Comparison of ENCODE assay signal across 15 cellular contexts in the genomic region with DNA sequence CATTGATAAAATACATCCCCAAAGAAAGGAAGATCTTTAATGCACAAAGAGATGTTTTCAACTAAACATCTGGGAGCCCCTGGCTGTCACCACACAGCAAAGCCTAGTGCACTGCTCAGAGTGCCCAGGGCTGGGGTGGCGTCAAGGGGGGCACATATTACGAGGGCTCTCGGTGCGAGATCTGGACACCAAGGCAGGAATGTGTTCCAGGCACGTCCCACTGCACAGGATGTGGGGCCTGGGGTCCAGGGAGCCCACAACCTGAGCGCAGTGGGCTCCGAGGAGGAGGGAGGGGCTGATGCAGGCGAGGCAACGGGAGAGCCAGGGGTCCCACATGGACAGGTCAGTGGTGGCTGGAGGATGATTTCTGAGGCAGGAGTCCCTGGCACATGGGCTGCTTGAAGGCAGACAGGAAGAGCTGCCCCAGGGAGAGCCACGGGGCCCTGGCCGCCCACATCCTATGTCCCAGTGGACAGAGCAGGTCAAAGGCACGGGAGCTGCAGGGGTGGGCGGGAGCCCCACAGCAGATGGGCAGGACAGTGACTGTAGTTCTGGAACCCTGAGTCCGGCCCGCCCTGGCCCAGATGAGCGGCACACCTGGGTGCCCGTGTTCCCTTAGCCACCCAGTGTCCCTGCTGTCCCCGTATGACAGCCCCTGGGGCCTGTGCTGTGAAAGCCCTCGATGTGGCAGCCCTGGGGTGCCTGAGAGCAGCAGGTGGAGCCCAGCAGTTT. TPM values are rescaled to one million over a fixed set of nuclear protein-coding genes. Genes with fewer than 3 reads are reported as not detected.
A peak's percentile ranks its signal among the peaks of the same experiment; 100 is the strongest.
DNase-seq lines count a peak whose midpoint lies in the region; ATAC-seq, FAIRE-seq and TF ChIP-seq lines count a peak whose summit lies in the region.
"Had no signal": no experiment of that assay in that cellular context is flagged by ENCODE, and none has a peak within 500 bp of the region (broad histone marks: within the 10 kb centered on the region; RNA-seq: fewer than 3 reads in every experiment).

No MANE protein-coding gene starts in this region.

- H3K79me2 ChIP-seq in K562 (ENCODE audit: control insufficient read depth, insufficient read depth, low read length), result no peaks in the 10 kb centered on the region; the same call in 1 of the 3 replicates

- no TSS peak for BruUV-seq in K562 (replicated peaks; lab: Mats Ljungman, UMichigan)

- H3K4ac ChIP-seq in neuronal stem cell (ENCODE audit: low read length), result no peak overlapping the region

- no peaks in the 10 kb centered on the region for H3K9me3 Mint-ChIP-seq in activated naive CD8-positive, alpha-beta T cell treated with anti-CD3 and anti-CD28 coated beads for 36 hours
- no peaks in the 10 kb centered on the region for H3K9me3 Mint-ChIP-seq in activated naive CD8-positive, alpha-beta T cell treated with anti-CD3 and anti-CD28 coated beads, Interleukin-2, amount 50 U/mL, for 24 hours
- H3K9me3 Mint-ChIP-seq: CD8-positive, alpha-beta T cell had no signal

- H3K27me3 Mint-ChIP-seq in activated naive CD8-positive, alpha-beta T cell treated with anti-CD3 and anti-CD28 coated beads for 36 hours, result no peaks in the 10 kb centered on the region
- no peaks in the 10 kb centered on the region for H3K27me3 Mint-ChIP-seq in activated naive CD8-positive, alpha-beta T cell treated with anti-CD3 and anti-CD28 coated beads, Interleukin-2, amount 50 U/mL, for 24 hours

- H3K18ac ChIP-seq in neuronal stem cell (ENCODE audit: low read length), result no peak overlapping the region

- H3K9ac ChIP-seq in K562 (ENCODE audit: insufficient read depth in 1 of 2, low read depth in 2 of 2, low read length in 2 of 2), result no peak overlapping the region; a peak in 1 of 4 replicates
- H3K9ac ChIP-seq in neuronal stem cell (ENCODE audit: low read depth, low read length, poor library complexity), result peak overlapping the region; percentile 57

- DNase-seq in activated naive CD8-positive, alpha-beta T cell treated with anti-CD3 and anti-CD28 coated beads for 36 hours, result no peak
- DNase-seq in activated naive CD8-positive, alpha-beta T cell treated with anti-CD3 and anti-CD28 coated beads, Interleukin-2, amount 50 U/mL, for 24 hours, result no peak
- DNase-seq in RWPE1 (ENCODE audit: low spot score), result no peak
- no peak for DNase-seq in K562 (ENCODE audit: extremely low read depth in 1 of 4, low spot score in 3 of 4)
- no peak for DNase-seq in neuronal stem cell (ENCODE audit: low spot score)
- no peak for DNase-seq in substantia nigra (lab: John Stamatoyannopoulos, UW)
- DNase-seq: BE2C; CD8-positive, alpha-beta T cell; KG1; NCI-H1048; NCI-H2227 treated with DMSO at 0.1 percent for 48 hours; NCI-H526; PC-3 had no signal

- intact Hi-C loops in K562 (cut with micrococcal nuclease), result no loop called here

- H3K14ac ChIP-seq in neuronal stem cell (ENCODE audit: low read length), result no peak overlapping the region

- POLR2A ChIA-PET in RWPE1 (lab: Yijun Ruan, JAX; ENCODE audit: low non-redundant PET), result no interaction called here
- POLR2A ChIA-PET in K562 (lab: Yijun Ruan, JAX), result interaction anchor here (1.0 kb wide), 1 partner anchor 12 kb away, joined by 3 read pairs; no protein-coding TSS in a partner anchor

- no peak for TF ChIP-seq EP300 in K562 (IDR thresholded peaks at IDR 0.05; ENCODE audit: low read length)

- peak overlapping the region; percentile 2; the same call in 1 of the 2 replicates for H3K27ac ChIP-seq in RWPE1
- no peak overlapping the region for H3K27ac ChIP-seq in K562 (ENCODE audit: extremely low read depth, low read depth, low read length)
- no peak overlapping the region for H3K27ac ChIP-seq in neuronal stem cell (replicated peaks; ENCODE audit: low read length)
- H3K27ac ChIP-seq in substantia nigra (ENCODE audit: low read depth, low read length, poor library complexity, severe bottlenecking), result no peak overlapping the region
- H3K27ac ChIP-seq: HL-60 had no signal

- no peak for FAIRE-seq in K562 (lab: Jason Lieb, UNC)

- no peak for ATAC-seq in activated naive CD8-positive, alpha-beta T cell treated with anti-CD3 and anti-CD28 coated beads, Interleukin-2, amount 50 U/mL, for 24 hours
- no peak for ATAC-seq in K562
- no peak for ATAC-seq in GM18909 (IDR thresholded peaks at IDR 0.05; ENCODE audit: poor library complexity, unreplicated experiment)
- ATAC-seq: CD8-positive, alpha-beta T cell; PC-3 had no signal

- peak overlapping the region; percentile 6 for H3K27ac Mint-ChIP-seq in activated naive CD8-positive, alpha-beta T cell treated with anti-CD3 and anti-CD28 coated beads for 36 hours
- no peak overlapping the region for H3K27ac Mint-ChIP-seq in activated naive CD8-positive, alpha-beta T cell treated with anti-CD3 and anti-CD28 coated beads, Interleukin-2, amount 50 U/mL, for 24 hours
- H3K27ac Mint-ChIP-seq: CD8-positive, alpha-beta T cell had no signal

- H3K27me3 ChIP-seq in K562 (ENCODE audit: control insufficient read depth in 2 of 2, insufficient read depth in 2 of 2, low read length in 2 of 2) (no peaks in the 10 kb centered on the region), neuronal stem cell (ENCODE audit: control insufficient read depth in 3 of 3, insufficient read depth in 3 of 3, low read depth in 1 of 3, low read length in 3 of 3) (no peaks in the 10 kb centered on the region)
- H3K27me3 ChIP-seq: BE2C had no signal

- in situ Hi-C loops in K562 (cut with MboI), result no loop called here

- H3K4me1 ChIP-seq in K562 (replicated peaks in 1 of 2; ENCODE audit: control insufficient read depth in 2 of 2, insufficient read depth in 2 of 2, low read length in 2 of 2) (peaks cover 0 to 34% of the 10 kb centered on the region in 2 experiments; a peak in 1 of 5 replicates), neuronal stem cell (ENCODE audit: control insufficient read depth in 2 of 2, insufficient read depth in 1 of 2, low read depth in 1 of 2, low read length in 2 of 2) (no peaks in the 10 kb centered on the region)
- H3K4me1 ChIP-seq: BE2C had no signal

- TF ChIP-seq POLR2A in K562 (conservative IDR thresholded peaks at IDR 0.05), result no peak; the same call in 1 of the 2 replicates

- H3K23ac ChIP-seq in neuronal stem cell (ENCODE audit: low read depth, low read length, poor library complexity), result peak overlapping the region; percentile 70

- no peaks in the 10 kb centered on the region for H3K4me1 Mint-ChIP-seq in activated naive CD8-positive, alpha-beta T cell treated with anti-CD3 and anti-CD28 coated beads for 36 hours
- H3K4me1 Mint-ChIP-seq in activated naive CD8-positive, alpha-beta T cell treated with anti-CD3 and anti-CD28 coated beads, Interleukin-2, amount 50 U/mL, for 24 hours, result no peaks in the 10 kb centered on the region

- no peak overlapping the region for H2AK5ac ChIP-seq in neuronal stem cell (ENCODE audit: low read depth, low read length)

- no peak for TF ChIP-seq RAD21 in K562 (CRISPR knock-in tag; conservative IDR thresholded peaks at IDR 0.05 in 1 of 2, IDR thresholded peaks at IDR 0.05 in 1 of 2)

- H2BK5ac ChIP-seq in neuronal stem cell (ENCODE audit: low read length), result no peak overlapping the region

- no peak overlapping the region for H2BK12ac ChIP-seq in neuronal stem cell (ENCODE audit: low read length)

- no peak overlapping the region for H4K8ac ChIP-seq in neuronal stem cell (ENCODE audit: low read depth, low read length)

- H3K36me3 ChIP-seq in K562 (ENCODE audit: control insufficient read depth, insufficient read depth, low read length), result peaks cover 96% of the 10 kb centered on the region
- peaks cover 67 to 95% of the 10 kb centered on the region in 2 donors for H3K36me3 ChIP-seq in neuronal stem cell (replicated peaks in 1 of 2; ENCODE audit: control insufficient read depth in 2 of 2, insufficient read depth in 2 of 2, low read length in 2 of 2)

- peaks cover 24% of the 10 kb centered on the region for H3K36me3 Mint-ChIP-seq in activated naive CD8-positive, alpha-beta T cell treated with anti-CD3 and anti-CD28 coated beads for 36 hours
- peaks cover 46% of the 10 kb centered on the region for H3K36me3 Mint-ChIP-seq in activated naive CD8-positive, alpha-beta T cell treated with anti-CD3 and anti-CD28 coated beads, Interleukin-2, amount 50 U/mL, for 24 hours (ENCODE audit: low read depth)

- CTCF ChIA-PET in RWPE1 (lab: Yijun Ruan, JAX), result no interaction called here
- CTCF ChIA-PET in K562 (lab: Yijun Ruan, JAX; ENCODE audit: low intra/inter-chr PET ratio), result no interaction called here

- no peak overlapping the region for H4K91ac ChIP-seq in neuronal stem cell (ENCODE audit: low read depth, low read length, poor library complexity)

- H2AFZ ChIP-seq in K562 (ENCODE audit: low read depth, low read length) (no peak overlapping the region), neuronal stem cell (ENCODE audit: low read length) (no peak overlapping the region)

- H3K9me3 ChIP-seq in K562 (replicated peaks; ENCODE audit: control insufficient read depth, insufficient read depth, low read depth, low read length), result no peaks in the 10 kb centered on the region
- H3K9me3 ChIP-seq in neuronal stem cell (replicated peaks in 1 of 2; ENCODE audit: control insufficient read depth in 2 of 2, insufficient read depth in 1 of 2, low read depth in 1 of 2, low read length in 2 of 2), result no peaks in the 10 kb centered on the region
- H3K9me3 ChIP-seq: BE2C had no signal

- no peaks in the 10 kb centered on the region for H4K20me1 ChIP-seq in K562 (replicated peaks; ENCODE audit: control insufficient read depth, insufficient read depth, low read length)

- no peak overlapping the region for H2BK120ac ChIP-seq in neuronal stem cell (ENCODE audit: low read depth, low read length)

- no peak overlapping the region for H3K4me3 Mint-ChIP-seq in activated naive CD8-positive, alpha-beta T cell treated with anti-CD3 and anti-CD28 coated beads for 36 hours
- H3K4me3 Mint-ChIP-seq in activated naive CD8-positive, alpha-beta T cell treated with anti-CD3 and anti-CD28 coated beads, Interleukin-2, amount 50 U/mL, for 24 hours, result no peak overlapping the region
- H3K4me3 Mint-ChIP-seq: CD8-positive, alpha-beta T cell had no signal

- peaks cover 3% of the 10 kb centered on the region for H3K9me1 ChIP-seq in K562 (ENCODE audit: control insufficient read depth, insufficient read depth, low read length)

- H3K4me2 ChIP-seq in K562 (ENCODE audit: insufficient read depth, low read length) (no peak overlapping the region), neuronal stem cell (ENCODE audit: insufficient read depth, low read length, poor library complexity, severe bottlenecking) (no peak overlapping the region)

- TF ChIP-seq CTCF in RWPE1 (conservative IDR thresholded peaks at IDR 0.05; ENCODE audit: low read depth) (no peak), K562 (IDR thresholded peaks at IDR 0.05 in 2 of 3, conservative IDR thresholded peaks at IDR 0.05 in 1 of 3; ENCODE audit: insufficient read depth in 2 of 3, low read depth in 1 of 3, low read length in 3 of 3) (no peak)

- H3K79me1 ChIP-seq in neuronal stem cell (ENCODE audit: low read depth, low read length), result peaks cover 24% of the 10 kb centered on the region

- H2BK15ac ChIP-seq in neuronal stem cell (ENCODE audit: low read length), result no peak overlapping the region

- WGBS in K562 (ENCODE audit: insufficient coverage, low coverage, missing lambda C conversion rate), result 96% methylated on average over 16 of the region's 19 CpGs
- no CpG with 5 or more reads among the region's 19 CpGs for WGBS in neuronal stem cell (ENCODE audit: extremely low coverage in 2 of 2, insufficient read length in 2 of 2, insufficient replicate concordance in 1 of 2), 2 donors

- no peak overlapping the region for H3K4me3 ChIP-seq in K562
- H3K4me3 ChIP-seq in neuronal stem cell (ENCODE audit: low read length in 2 of 2), result no peak overlapping the region

RNA-seq across cellular contexts. Expression of a gene that starts 56.4 kb away (rescaled TPM):
- 1 to 10 TPM; 8.9 to 9.6 TPM for total RNA-seq in activated naive CD8-positive, alpha-beta T cell treated with anti-CD3 and anti-CD28 coated beads for 36 hours
- 47.1 and 61.9 TPM in 2 replicates for total RNA-seq in K562 (2011; cell fraction: chromatin; rRNA removed; ENCODE audit: low replicate concordance)
- 22.5 and 24.7 TPM in 2 replicates for total RNA-seq in K562 (2011; cell fraction: nucleolus; rRNA removed)
- 21.5 and 25.0 TPM in 2 replicates for total RNA-seq in K562 (2011; cell fraction: nucleoplasm; rRNA removed)
- total RNA-seq in K562 (2014; rRNA removed) (18.3 and 26.8 TPM in 2 replicates), K562 (2014; rRNA removed; fragmentation: Illumina TruSeq; extraction: Trizol) (7.4 and 8.2 TPM in 2 replicates), K562 (2015; rRNA removed; fragmentation: Illumina TruSeq; extraction: Trizol) (6.4 and 7.5 TPM in 2 replicates), K562 (2021) (12.4 and 14.3 TPM in 2 replicates)
- polyA plus RNA-seq in K562 (2011; rRNA removed) (6.9 and 9.7 TPM in 2 replicates), K562 (2014; fragmentation: Illumina TruSeq; extraction: Trizol) (7.4 and 7.5 TPM in 2 replicates), K562 (2014; fragmentation: Nextera tagmentation; extraction: Ambion mirVana) (under 1 TPM; 0.70 to 0.80 TPM), K562 (2014; rRNA removed) (33.9 and 60.6 TPM in 2 replicates)
- 5.1 and 5.2 TPM in 2 replicates for polyA plus RNA-seq in K562 (2011; cell fraction: cytosol; rRNA removed)
- 12.6 and 18.5 TPM in 2 replicates for polyA plus RNA-seq in K562 (2011; cell fraction: nucleus; rRNA removed)
- 6.3 and 7.9 TPM in 2 replicates for polyA plus RNA-seq in K562 (2012)
- 16.9 and 19.1 TPM in 2 replicates for polyA minus RNA-seq in K562 (2011; rRNA and poly(A)+ RNA removed)
- 7.0 and 9.8 TPM in 2 replicates for polyA minus RNA-seq in K562 (2011; cell fraction: cytosol; rRNA and poly(A)+ RNA removed)
- polyA minus RNA-seq in K562 (2011; cell fraction: nucleus; rRNA and poly(A)+ RNA removed), result 9.3 and 12.1 TPM in 2 replicates
- 7.7 TPM for polyA plus RNA-seq in neuronal stem cell (2013, experiment 1 of 2)
- 8.7 TPM for polyA plus RNA-seq in neuronal stem cell (2013, experiment 2 of 2)
